In the genomic region with DNA sequence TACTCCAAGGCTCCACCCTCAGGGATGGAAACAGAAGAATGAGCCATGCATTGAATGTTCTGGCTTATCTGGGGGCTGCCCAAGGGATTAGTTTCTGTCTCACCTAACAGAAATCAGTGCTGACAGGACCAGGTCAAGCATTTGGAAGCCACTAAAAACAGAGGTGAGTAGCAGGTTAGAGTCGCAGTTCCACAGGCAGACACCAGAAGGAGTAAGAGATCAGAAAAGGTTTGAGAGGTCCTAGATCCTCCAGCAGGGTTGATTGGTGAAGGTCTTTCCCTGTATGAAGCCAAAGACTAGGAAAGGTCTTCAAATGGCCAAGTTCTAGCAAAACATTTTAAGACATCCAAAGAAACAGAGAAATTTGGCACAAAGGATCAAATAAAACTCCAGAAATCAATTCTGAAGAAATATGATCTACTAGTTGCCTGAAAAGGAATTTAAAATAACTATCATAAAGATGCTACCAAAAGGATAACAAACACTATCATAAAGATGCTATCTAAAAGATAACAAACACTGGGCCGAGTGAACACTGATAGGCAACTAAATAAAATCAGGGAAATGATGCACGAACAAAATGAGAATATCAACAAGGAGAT, we compare ENCODE assay signal across 8 cellular contexts. TPM values are rescaled to one million over a fixed set of nuclear protein-coding genes. Genes with fewer than 3 reads are reported as not detected.
A peak's percentile ranks its signal among the peaks of the same experiment; 100 is the strongest.
DNase-seq lines count a peak whose midpoint lies in the region; ATAC-seq and TF ChIP-seq lines count a peak whose summit lies in the region.

No MANE protein-coding gene starts in this region.

- no peak overlapping the region for H3K4me3 Mint-ChIP-seq in natural killer cell
- no peak overlapping the region for H3K4me3 Mint-ChIP-seq in natural killer cell treated with Interleukin-12 subunit alpha and Interleukin-12 subunit beta and Interleukin-15 and Interleukin-18, amount 100 ng/mL, for 72 hours
- no peak overlapping the region for H3K4me3 Mint-ChIP-seq in nephron

- H3K4me1 Mint-ChIP-seq in natural killer cell = no peaks in the 10 kb centered on the region
- no peaks in the 10 kb centered on the region for H3K4me1 Mint-ChIP-seq in natural killer cell treated with Interleukin-12 subunit alpha and Interleukin-12 subunit beta and Interleukin-15 and Interleukin-18, amount 100 ng/mL, for 72 hours (ENCODE audit: low read depth in 2 of 2)
- H3K4me1 Mint-ChIP-seq in nephron = no peaks in the 10 kb centered on the region

- peaks cover 3 to 6% of the 10 kb centered on the region in 2 donors for H3K9me3 Mint-ChIP-seq in natural killer cell
- H3K9me3 Mint-ChIP-seq in natural killer cell treated with Interleukin-12 subunit alpha and Interleukin-12 subunit beta and Interleukin-15 and Interleukin-18, amount 100 ng/mL, for 72 hours = peaks cover 8% of the 10 kb centered on the region
- peaks cover 19% of the 10 kb centered on the region for H3K9me3 Mint-ChIP-seq in nephron

- TF ChIP-seq CTCF in natural killer cell (IDR thresholded peaks at IDR 0.05) = peak; percentile 76
- TF ChIP-seq CTCF in VCaP (conservative IDR thresholded peaks at IDR 0.05) = peak; percentile 82
- peak; percentile 35 to 49 (median 37) for TF ChIP-seq CTCF in nephron (IDR thresholded peaks at IDR 0.05; ENCODE audit: unreplicated experiment in 3 of 3)

- DNase-seq in natural killer cell = no peak
- DNase-seq in natural killer cell treated with Interleukin-12 subunit alpha and Interleukin-12 subunit beta and Interleukin-15 and Interleukin-18, amount 100 ng/mL, for 72 hours (ENCODE audit: low spot score) = no peak
- peak; percentile 76 for DNase-seq in NCI-H1694 (lab: John Stamatoyannopoulos, UW)
- peak; percentile 48 for DNase-seq in effector CD4-positive, alpha-beta T cell

- peaks cover 22 to 60% of the 10 kb centered on the region in 2 donors for H3K27me3 Mint-ChIP-seq in natural killer cell (ENCODE audit: low read depth in 2 of 2)
- peaks cover 39 to 46% of the 10 kb centered on the region in 2 donors for H3K27me3 Mint-ChIP-seq in natural killer cell treated with Interleukin-12 subunit alpha and Interleukin-12 subunit beta and Interleukin-15 and Interleukin-18, amount 100 ng/mL, for 72 hours
- no peaks in the 10 kb centered on the region for H3K27me3 Mint-ChIP-seq in nephron (ENCODE audit: low read depth)

- H3K27ac ChIP-seq in VCaP = peak overlapping the region; percentile 33; the same call in 1 of the 2 replicates

- ATAC-seq in natural killer cell (peak; percentile 60 to 88 (median 67)), GM19395 (IDR thresholded peaks at IDR 0.05; ENCODE audit: unreplicated experiment) (no peak), GM21381 (IDR thresholded peaks at IDR 0.05; ENCODE audit: unreplicated experiment) (no peak)
- no peak for ATAC-seq in natural killer cell treated with Interleukin-12 subunit alpha and Interleukin-12 subunit beta and Interleukin-15 and Interleukin-18, amount 100 ng/mL, for 72 hours

- peaks cover 30% of the 10 kb centered on the region for H3K36me3 Mint-ChIP-seq in natural killer cell
- H3K36me3 Mint-ChIP-seq in natural killer cell treated with Interleukin-12 subunit alpha and Interleukin-12 subunit beta and Interleukin-15 and Interleukin-18, amount 100 ng/mL, for 72 hours = peaks cover 20% of the 10 kb centered on the region
- H3K36me3 Mint-ChIP-seq in nephron (ENCODE audit: low read depth) = no peaks in the 10 kb centered on the region

- intact Hi-C loops in natural killer cell (cut with micrococcal nuclease) = loop anchor here (1.0 to 2.0 kb wide), 3 partner anchors 91 to 351 kb away; no protein-coding TSS in a partner anchor

- H3K27ac Mint-ChIP-seq in natural killer cell = no peak overlapping the region
- H3K27ac Mint-ChIP-seq in natural killer cell treated with Interleukin-12 subunit alpha and Interleukin-12 subunit beta and Interleukin-15 and Interleukin-18, amount 100 ng/mL, for 72 hours = no peak overlapping the region
- no peak overlapping the region for H3K27ac Mint-ChIP-seq in nephron

RNA-seq across cellular contexts. Expression of gene TTC9, which starts 19.5 kb away (rescaled TPM):
- 1 to 10 TPM; 2.4 to 5.6 (median 3.8) TPM for total RNA-seq in natural killer cell
- total RNA-seq in natural killer cell treated with Interleukin-12 subunit alpha and Interleukin-12 subunit beta and Interleukin-15 and Interleukin-18, amount 100 ng/mL, for 72 hours = 1 to 10 TPM; 1.5 to 1.6 TPM

RNA-seq across cellular contexts. Expression of gene MED6, which starts 21.8 kb away (rescaled TPM):
- total RNA-seq in natural killer cell = 100 to 1,000 TPM in 2 of 3 donors, 10 to 100 TPM in 1; 92.0 to 104 (median 102) TPM
- total RNA-seq in natural killer cell treated with Interleukin-12 subunit alpha and Interleukin-12 subunit beta and Interleukin-15 and Interleukin-18, amount 100 ng/mL, for 72 hours = 10 to 100 TPM; 60.0 to 66.8 TPM

Comparison
In these comparisons a context has a peak if more than half of its experiments do, and no peak if none do; other contexts are left out.
1. ATAC-seq: peak in natural killer cell (3 of 3); none in natural killer cell treated with Interleukin-12 subunit alpha and Interleukin-12 subunit beta and Interleukin-15 and Interleukin-18, amount 100 ng/mL, for 72 hours (0 of 2), GM19395 (single experiment) and GM21381 (single experiment).
2. DNase-seq: peak in NCI-H1694 (single experiment) and effector CD4-positive, alpha-beta T cell (single experiment); none in natural killer cell (single experiment) and natural killer cell treated with Interleukin-12 subunit alpha and Interleukin-12 subunit beta and Interleukin-15 and Interleukin-18, amount 100 ng/mL, for 72 hours (single experiment).
3. Peak in every context shown above with its lines, with median percentiles within 50 percentile points of each other: CTCF ChIP-seq.